In the genomic region with DNA sequence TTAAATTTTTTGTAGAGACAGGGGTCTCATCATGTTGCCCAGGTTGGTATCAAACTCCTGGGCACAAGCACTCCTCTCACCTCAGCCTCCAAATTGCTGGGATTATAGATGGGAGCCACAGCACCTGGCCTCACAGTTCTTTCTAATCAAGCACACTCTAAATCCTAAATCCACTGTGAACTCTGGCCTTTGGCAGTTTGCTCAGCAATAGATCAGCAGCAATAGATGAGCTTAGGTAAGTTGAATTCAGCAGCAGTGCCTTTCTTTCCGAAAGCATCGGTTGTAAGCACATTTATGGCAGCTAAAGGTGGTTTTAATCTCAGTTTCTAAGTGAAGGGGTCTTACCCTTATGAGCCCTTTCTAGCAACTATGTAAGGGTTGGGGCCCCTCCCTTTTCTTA, we compare ENCODE assay signal across 22 cellular contexts.
"Had no signal": no experiment of that assay in that cellular context is flagged by ENCODE, and none has a peak within 500 bp of the region (broad histone marks: within the 10 kb centered on the region; RNA-seq: fewer than 3 reads in every experiment).

No MANE protein-coding gene starts in this region.

- DNase-seq: activated CD4-positive, alpha-beta T cell treated with anti-CD3 and anti-CD28 coated beads, Interleukin-2, amount 10 ng/mL, durations not matched to agents 24 days and 14 days; activated CD4-positive, CD25-positive, alpha-beta regulatory T cell treated with anti-CD3 and anti-CD28 coated beads, Interleukin-2, amount 50 U/mL, for 72 hours; activated CD8-positive, alpha-beta T cell treated with anti-CD3 and anti-CD28 coated beads for 36 hours; activated naive CD4-positive, alpha-beta T cell; activated T-cell treated with anti-CD3 and anti-CD28 coated beads, Interleukin-2, amount 50 U/mL, for 48 hours; central memory CD4-positive, alpha-beta T cell; midbrain; naive thymus-derived CD8-positive, alpha-beta T cell; occipital lobe; stimulated activated CD4-positive, alpha-beta T cell treated with anti-CD3 and anti-CD28 coated beads, Interleukin-4, amount 100 ng/mL, for 1 hour; T-helper 2 cell; upper lobe of left lung had no signal

- H2AFZ ChIP-seq: parathyroid adenoma had no signal

- H3K4me3 Mint-ChIP-seq: activated CD4-positive, alpha-beta T cell treated with anti-CD3 and anti-CD28 coated beads, Interleukin-2, amount 10 ng/mL, durations not matched to agents 24 days and 14 days; activated CD8-positive, alpha-beta T cell treated with anti-CD3 and anti-CD28 coated beads for 36 hours; dendritic cell treated with granulocyte-macrophage colony-stimulating factor and Interleukin-4, amounts not matched to agents 40 ng/mL and 50 ng/mL, for 4 days; naive thymus-derived CD8-positive, alpha-beta T cell; neural crest cell; stimulated activated naive CD8-positive, alpha-beta T cell treated with anti-CD3 and anti-CD28 coated beads, Interleukin-15, Interleukin-2, amounts not matched to agents 100 ng/mL and 50 ng/mL, for 24 hours had no signal

- H3K27ac ChIP-seq: breast epithelium, parathyroid adenoma, upper lobe of left lung had no signal

- H3K4me3 ChIP-seq: breast epithelium, upper lobe of left lung, vagina had no signal

- H3K27me3 Mint-ChIP-seq: activated CD4-positive, alpha-beta T cell treated with anti-CD3 and anti-CD28 coated beads, Interleukin-2, amount 10 ng/mL, durations not matched to agents 24 days and 14 days; activated CD8-positive, alpha-beta T cell treated with anti-CD3 and anti-CD28 coated beads for 36 hours; dendritic cell treated with granulocyte-macrophage colony-stimulating factor and Interleukin-4, amounts not matched to agents 40 ng/mL and 50 ng/mL, for 4 days; naive thymus-derived CD8-positive, alpha-beta T cell; stimulated activated naive CD8-positive, alpha-beta T cell treated with anti-CD3 and anti-CD28 coated beads, Interleukin-15, Interleukin-2, amounts not matched to agents 100 ng/mL and 50 ng/mL, for 24 hours had no signal

- H3K27ac Mint-ChIP-seq: activated CD4-positive, alpha-beta T cell treated with anti-CD3 and anti-CD28 coated beads, Interleukin-2, amount 10 ng/mL, durations not matched to agents 24 days and 14 days; activated CD8-positive, alpha-beta T cell treated with anti-CD3 and anti-CD28 coated beads for 36 hours; activated naive CD4-positive, alpha-beta T cell treated with anti-CD3 and anti-CD28 coated beads, Interleukin-2, amount 50 U/mL, for 72 hours; dendritic cell treated with granulocyte-macrophage colony-stimulating factor and Interleukin-4, amounts not matched to agents 40 ng/mL and 50 ng/mL, for 4 days; stimulated activated naive CD8-positive, alpha-beta T cell treated with anti-CD3 and anti-CD28 coated beads, Interleukin-15, Interleukin-2, amounts not matched to agents 100 ng/mL and 50 ng/mL, for 24 hours had no signal

- ATAC-seq: activated CD8-positive, alpha-beta T cell treated with anti-CD3 and anti-CD28 coated beads for 36 hours; activated naive CD4-positive, alpha-beta T cell treated with anti-CD3 and anti-CD28 coated beads, Interleukin-2, amount 50 U/mL, for 72 hours; naive thymus-derived CD8-positive, alpha-beta T cell; right cardiac atrium had no signal

- H3K36me3 ChIP-seq: breast epithelium had no signal

- H3K36me3 Mint-ChIP-seq: activated naive CD4-positive, alpha-beta T cell treated with anti-CD3 and anti-CD28 coated beads, Interleukin-2, amount 50 U/mL, for 72 hours had no signal

- H3K9me3 ChIP-seq: breast epithelium, upper lobe of left lung, vagina had no signal

- H3K27me3 ChIP-seq: breast epithelium, upper lobe of left lung, vagina had no signal

- H3K9ac ChIP-seq: parathyroid adenoma had no signal

- H3K9me3 Mint-ChIP-seq: activated CD4-positive, alpha-beta T cell treated with anti-CD3 and anti-CD28 coated beads, Interleukin-2, amount 10 ng/mL, durations not matched to agents 24 days and 14 days; activated CD8-positive, alpha-beta T cell treated with anti-CD3 and anti-CD28 coated beads for 36 hours; activated naive CD4-positive, alpha-beta T cell treated with anti-CD3 and anti-CD28 coated beads, Interleukin-2, amount 50 U/mL, for 72 hours; dendritic cell treated with granulocyte-macrophage colony-stimulating factor and Interleukin-4, amounts not matched to agents 40 ng/mL and 50 ng/mL, for 4 days; naive thymus-derived CD8-positive, alpha-beta T cell; neural crest cell; stimulated activated naive CD8-positive, alpha-beta T cell treated with anti-CD3 and anti-CD28 coated beads, Interleukin-15, Interleukin-2, amounts not matched to agents 100 ng/mL and 50 ng/mL, for 24 hours had no signal

- H3K4me1 ChIP-seq: breast epithelium had no signal

- FAIRE-seq: frontal cortex, islet of Langerhans had no signal
